20 cellular contexts compared by ENCODE assay signal in the genomic region with DNA sequence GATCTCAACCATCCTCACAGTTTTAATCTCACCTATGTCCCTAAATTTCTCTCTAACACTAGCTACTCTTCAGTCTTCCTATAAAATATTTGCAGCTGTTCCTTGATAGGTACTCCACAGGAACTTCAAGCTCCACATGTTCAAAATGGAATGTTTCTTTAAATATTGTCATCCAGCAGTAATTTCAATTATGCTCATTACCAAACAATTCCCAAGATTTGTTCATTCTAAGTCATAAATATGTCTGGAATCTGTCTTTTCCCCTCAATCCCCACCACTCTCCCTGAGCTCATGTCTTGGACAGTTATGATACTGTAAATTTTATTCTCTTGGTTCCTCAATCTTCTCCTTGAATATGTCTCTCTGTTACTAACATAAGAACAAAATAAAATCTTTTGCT.
"Had no signal": no experiment of that assay in that cellular context is flagged by ENCODE, and none has a peak within 500 bp of the region (broad histone marks: within the 10 kb centered on the region; RNA-seq: fewer than 3 reads in every experiment).

No MANE protein-coding gene starts in this region.

- DNase-seq: activated CD4-positive, alpha-beta memory T cell treated with anti-CD3 and anti-CD28 coated beads for 36 hours; activated CD4-positive, CD25-positive, alpha-beta regulatory T cell treated with anti-CD3 and anti-CD28 coated beads, Interleukin-2, amount 50 U/mL, for 72 hours; activated gamma-delta T cell treated with Interleukin-2 at 50 U/mL for 16 hours; activated naive CD8-positive, alpha-beta T cell treated with anti-CD3 and anti-CD28 coated beads, Interleukin-2, amount 10 ng/mL, durations not matched to agents 7 days and 5 days; activated T-cell treated with anti-CD3 and anti-CD28 coated beads, Interleukin-2, amount 50 U/mL, for 4 hours; caudate nucleus; cortex of kidney; effector memory CD8-positive, alpha-beta T cell; left lung; psoas muscle; right lobe of liver; spleen; stimulated activated CD4-positive, alpha-beta T cell treated with anti-CD3 and anti-CD28 coated beads, Interleukin-1b, Interleukin-23, amount 100 ng/mL, for 48 hours; stimulated activated naive B cell treated with anti-CD40 and anti-IgM and Interleukin-4, amounts not matched to agents 10 μg/mL and 1 μg/mL and 100 μg/mL, for 72 hours; T-helper 9 cell had no signal

- H3K27me3 Mint-ChIP-seq: activated CD4-positive, alpha-beta memory T cell treated with anti-CD3 and anti-CD28 coated beads for 36 hours; activated naive CD8-positive, alpha-beta T cell treated with anti-CD3 and anti-CD28 coated beads, Interleukin-2, amount 10 ng/mL, durations not matched to agents 7 days and 5 days; effector memory CD8-positive, alpha-beta T cell; memory B cell; stimulated activated naive B cell treated with anti-CD40 and anti-IgM and Interleukin-4, amounts not matched to agents 10 μg/mL and 1 μg/mL and 100 μg/mL, for 72 hours; type B pancreatic cell had no signal

- H3K9me3 ChIP-seq: ascending aorta, psoas muscle, right lobe of liver had no signal

- H3K27ac ChIP-seq: ascending aorta, epithelial cell of prostate, left lung, psoas muscle, right lobe of liver, spleen had no signal

- H3K27ac Mint-ChIP-seq: activated CD4-positive, alpha-beta memory T cell treated with anti-CD3 and anti-CD28 coated beads for 36 hours; activated naive CD8-positive, alpha-beta T cell treated with anti-CD3 and anti-CD28 coated beads, Interleukin-2, amount 10 ng/mL, durations not matched to agents 7 days and 5 days; effector memory CD8-positive, alpha-beta T cell; memory B cell; nephron; stimulated activated naive B cell treated with anti-CD40 and anti-IgM and Interleukin-4, amounts not matched to agents 10 μg/mL and 1 μg/mL and 100 μg/mL, for 72 hours; type B pancreatic cell had no signal

- H3K36me3 Mint-ChIP-seq: activated CD4-positive, alpha-beta memory T cell treated with anti-CD3 and anti-CD28 coated beads for 36 hours; activated naive CD8-positive, alpha-beta T cell treated with anti-CD3 and anti-CD28 coated beads, Interleukin-2, amount 10 ng/mL, durations not matched to agents 7 days and 5 days had no signal

- H3K9me3 Mint-ChIP-seq: effector memory CD8-positive, alpha-beta T cell had no signal

- H3K36me3 ChIP-seq: ascending aorta, left lung, right lobe of liver, spleen had no signal

- H3K4me1 ChIP-seq: ascending aorta, left lung, psoas muscle, right lobe of liver, spleen had no signal

- H3K4me3 Mint-ChIP-seq: activated CD4-positive, alpha-beta memory T cell treated with anti-CD3 and anti-CD28 coated beads for 36 hours; activated naive CD8-positive, alpha-beta T cell treated with anti-CD3 and anti-CD28 coated beads, Interleukin-2, amount 10 ng/mL, durations not matched to agents 7 days and 5 days; activated T-cell treated with anti-CD3 and anti-CD28 coated beads, Interleukin-2, amount 50 U/mL, for 4 hours; effector memory CD8-positive, alpha-beta T cell; memory B cell; nephron; stimulated activated naive B cell treated with anti-CD40 and anti-IgM and Interleukin-4, amounts not matched to agents 10 μg/mL and 1 μg/mL and 100 μg/mL, for 72 hours; type B pancreatic cell had no signal

- H3K4me3 ChIP-seq: ascending aorta, left lung, psoas muscle, right lobe of liver, spleen had no signal

- H3K27me3 ChIP-seq: ascending aorta, left lung, right lobe of liver, spleen had no signal

- H3K4me1 Mint-ChIP-seq: activated naive CD8-positive, alpha-beta T cell treated with anti-CD3 and anti-CD28 coated beads, Interleukin-2, amount 10 ng/mL, durations not matched to agents 7 days and 5 days; memory B cell; nephron; stimulated activated naive B cell treated with anti-CD40 and anti-IgM and Interleukin-4, amounts not matched to agents 10 μg/mL and 1 μg/mL and 100 μg/mL, for 72 hours had no signal

- ATAC-seq: activated T-cell treated with anti-CD3 and anti-CD28 coated beads, Interleukin-2, amount 50 U/mL, for 4 hours; effector memory CD8-positive, alpha-beta T cell; left lung; psoas muscle; right lobe of liver; stimulated activated naive B cell treated with anti-CD40 and anti-IgM and Interleukin-4, amounts not matched to agents 10 μg/mL and 1 μg/mL and 100 μg/mL, for 72 hours had no signal
